ENCODE assay signal across 8 cellular contexts in genomic region chr19:58183822-58184215, GRCh38. TPM values are rescaled to one million over a fixed set of nuclear protein-coding genes. Genes with fewer than 3 reads are reported as not detected.
A peak's percentile ranks its signal among the peaks of the same experiment; 100 is the strongest.
DNase-seq lines count a peak whose midpoint lies in the region; ATAC-seq, FAIRE-seq and TF ChIP-seq lines count a peak whose summit lies in the region.

No MANE protein-coding gene starts in this region.

- H3K27ac Mint-ChIP-seq in activated T-cell treated with anti-CD3 and anti-CD28 coated beads, Interleukin-2, amount 50 U/mL, for 24 hours = peak overlapping the region; percentile 98
- H3K27ac Mint-ChIP-seq in activated T-helper 2 cell treated with anti-CD3 and anti-CD28 coated beads, Interferon-gamma antibody, Interleukin-2, Interleukin-4, amounts not matched to agents 10 μg/mL and 5 μg/mL and 100 μg/mL, durations not matched to agents 14 hours and 24 hours and 36 hours = peak overlapping the region; percentile 94

- H3K4me1 ChIP-seq in keratinocyte (ENCODE audit: control insufficient read depth, extremely low read depth, insufficient read depth, low read length) = peaks cover 10% of the 10 kb centered on the region
- H3K4me1 ChIP-seq in thymus (ENCODE audit: control insufficient read depth, insufficient read depth, low read length) = peaks cover 5% of the 10 kb centered on the region

- DNase-seq in activated T-cell treated with anti-CD3 and anti-CD28 coated beads, Interleukin-2, amount 50 U/mL, for 24 hours = no peak
- DNase-seq in activated T-cell treated with anti-CD3 and anti-CD28 coated beads for 4 hours (no peak), keratinocyte (ENCODE audit: low read depth, low spot score) (no peak), posterior vena cava (ENCODE audit: low spot score) (no peak)
- no peak for DNase-seq in activated T-helper 2 cell treated with anti-CD3 and anti-CD28 coated beads, Interferon-gamma antibody, Interleukin-2, Interleukin-4, amounts not matched to agents 10 μg/mL and 5 μg/mL and 100 μg/mL, durations not matched to agents 14 hours and 24 hours and 36 hours (ENCODE audit: low spot score)
- no peak for DNase-seq in activated CD4-positive, alpha-beta T cell treated with anti-CD3 and anti-CD28 coated beads, Interleukin-2, amount 50 U/mL, for 48 hours

- H4K20me1 ChIP-seq in keratinocyte (ENCODE audit: control insufficient read depth, extremely low read depth, insufficient read depth, low read length) = no peaks in the 10 kb centered on the region

- peaks cover 39% of the 10 kb centered on the region for H3K9me3 Mint-ChIP-seq in activated T-cell treated with anti-CD3 and anti-CD28 coated beads, Interleukin-2, amount 50 U/mL, for 24 hours
- peaks cover 50% of the 10 kb centered on the region for H3K9me3 Mint-ChIP-seq in activated T-helper 2 cell treated with anti-CD3 and anti-CD28 coated beads, Interferon-gamma antibody, Interleukin-2, Interleukin-4, amounts not matched to agents 10 μg/mL and 5 μg/mL and 100 μg/mL, durations not matched to agents 14 hours and 24 hours and 36 hours

- dilution Hi-C loops in keratinocyte (cut with MboI; ENCODE audit: extremely low pct_ligation_motif_present, low sequenced_read_pairs) = no loop called here

- peak overlapping the region; percentile 84 for H3K4me2 ChIP-seq in keratinocyte (ENCODE audit: control insufficient read depth, extremely low read depth, insufficient read depth, low read depth, low read length)

- peak; percentile 75 for FAIRE-seq in keratinocyte (lab: Jason Lieb, UNC)

- H3K9ac ChIP-seq in keratinocyte (ENCODE audit: control insufficient read depth, extremely low read depth, insufficient read depth, low read length) = peak overlapping the region; percentile 96

- H3K36me3 ChIP-seq in keratinocyte (ENCODE audit: control insufficient read depth in 2 of 2, extremely low read depth in 1 of 2, insufficient read depth in 2 of 2, low read length in 2 of 2) = peaks cover 20 to 28% of the 10 kb centered on the region in 2 experiments
- H3K36me3 ChIP-seq in thymus (ENCODE audit: control insufficient read depth, insufficient read depth) = peaks cover 32% of the 10 kb centered on the region

- WGBS in thymus = 34% methylated on average over 13 of the region's 13 CpGs

- peaks cover 32% of the 10 kb centered on the region for H3K9me3 ChIP-seq in keratinocyte (ENCODE audit: control insufficient read depth, low read depth, low read length)
- H3K9me3 ChIP-seq in thymus (ENCODE audit: control insufficient read depth) = peaks cover 38% of the 10 kb centered on the region

- no peak for TF ChIP-seq CTCF in keratinocyte (optimal IDR thresholded peaks at IDR 0.05 in 1 of 3, IDR thresholded peaks at IDR 0.05 in 1 of 3, conservative IDR thresholded peaks at IDR 0.05 in 1 of 3; ENCODE audit: extremely low read depth in 1 of 3, insufficient read depth in 2 of 3, low read length in 3 of 3)

- H3K79me2 ChIP-seq in keratinocyte (ENCODE audit: control insufficient read depth, insufficient read depth, low read length) = peaks cover 32% of the 10 kb centered on the region

- H2AFZ ChIP-seq in keratinocyte (ENCODE audit: control insufficient read depth, low read length) = peak overlapping the region; percentile 50

- H3K27me3 ChIP-seq in keratinocyte (ENCODE audit: control insufficient read depth, extremely low read depth, insufficient read depth, low read length) = no peaks in the 10 kb centered on the region
- H3K27me3 ChIP-seq in thymus (ENCODE audit: control insufficient read depth, insufficient read depth) = no peaks in the 10 kb centered on the region

- no peaks in the 10 kb centered on the region for H3K27me3 Mint-ChIP-seq in activated T-cell treated with anti-CD3 and anti-CD28 coated beads, Interleukin-2, amount 50 U/mL, for 24 hours
- no peaks in the 10 kb centered on the region for H3K27me3 Mint-ChIP-seq in activated T-helper 2 cell treated with anti-CD3 and anti-CD28 coated beads, Interferon-gamma antibody, Interleukin-2, Interleukin-4, amounts not matched to agents 10 μg/mL and 5 μg/mL and 100 μg/mL, durations not matched to agents 14 hours and 24 hours and 36 hours (ENCODE audit: low read depth)

- intact Hi-C loops in activated T-helper 2 cell treated with anti-CD3 and anti-CD28 coated beads, Interferon-gamma antibody, Interleukin-2, Interleukin-4, amounts not matched to agents 10 μg/mL and 5 μg/mL and 100 μg/mL, durations not matched to agents 14 hours and 24 hours and 36 hours (cut with micrococcal nuclease) = loop anchor here (1.0 to 5.0 kb wide), 5 partner anchors 44 to 223 kb away; partner anchors contain the start of genes ERVK3-1, RPS5, ZNF544 and ZNF584
- intact Hi-C loops in posterior vena cava (cut with DNase I) = loop anchor here in 1 of 2 donors (2.0 kb wide), 1 partner anchor 19 kb away; no protein-coding TSS in a partner anchor

- H3K27ac ChIP-seq in keratinocyte (ENCODE audit: control insufficient read depth, insufficient read depth, low read length) = peak overlapping the region; percentile 96
- H3K27ac ChIP-seq in thymus (ENCODE audit: low read depth) = peak overlapping the region; percentile 100

- no peaks in the 10 kb centered on the region for H3K9me1 ChIP-seq in keratinocyte (ENCODE audit: control insufficient read depth, extremely low read depth, insufficient read depth, low read length)

- H3K4me3 ChIP-seq in keratinocyte (ENCODE audit: control insufficient read depth in 2 of 3, extremely low read depth in 1 of 3, insufficient read depth in 2 of 3, low read depth in 1 of 3, low read length in 3 of 3) (peak overlapping the region; percentile 83 to 97 (median 86)), thymus (ENCODE audit: low read length) (peak overlapping the region; percentile 92)

- ATAC-seq in HG03175 (IDR thresholded peaks at IDR 0.05; ENCODE audit: unreplicated experiment) = no peak

- H3K4me3 Mint-ChIP-seq in activated T-cell treated with anti-CD3 and anti-CD28 coated beads, Interleukin-2, amount 50 U/mL, for 24 hours = peak overlapping the region; percentile 88
- H3K4me3 Mint-ChIP-seq in activated T-helper 2 cell treated with anti-CD3 and anti-CD28 coated beads, Interferon-gamma antibody, Interleukin-2, Interleukin-4, amounts not matched to agents 10 μg/mL and 5 μg/mL and 100 μg/mL, durations not matched to agents 14 hours and 24 hours and 36 hours (ENCODE audit: low read depth) = peak overlapping the region; percentile 89

- H3K36me3 Mint-ChIP-seq in activated T-cell treated with anti-CD3 and anti-CD28 coated beads, Interleukin-2, amount 50 U/mL, for 24 hours (ENCODE audit: low read depth) = peaks cover 90% of the 10 kb centered on the region
- peaks cover 65% of the 10 kb centered on the region for H3K36me3 Mint-ChIP-seq in activated T-helper 2 cell treated with anti-CD3 and anti-CD28 coated beads, Interferon-gamma antibody, Interleukin-2, Interleukin-4, amounts not matched to agents 10 μg/mL and 5 μg/mL and 100 μg/mL, durations not matched to agents 14 hours and 24 hours and 36 hours (ENCODE audit: low read depth)

- H3K4me1 Mint-ChIP-seq in activated T-cell treated with anti-CD3 and anti-CD28 coated beads, Interleukin-2, amount 50 U/mL, for 24 hours (ENCODE audit: low read depth) = peaks cover 25% of the 10 kb centered on the region
- H3K4me1 Mint-ChIP-seq in activated T-helper 2 cell treated with anti-CD3 and anti-CD28 coated beads, Interferon-gamma antibody, Interleukin-2, Interleukin-4, amounts not matched to agents 10 μg/mL and 5 μg/mL and 100 μg/mL, durations not matched to agents 14 hours and 24 hours and 36 hours (ENCODE audit: low read depth) = peaks cover 8% of the 10 kb centered on the region

RNA-seq across cellular contexts. Expression of gene ZNF274, which starts 1.0 kb away (rescaled TPM):
- total RNA-seq in activated T-helper 2 cell treated with anti-CD3 and anti-CD28 coated beads, Interferon-gamma antibody, Interleukin-2, Interleukin-4, amounts not matched to agents 10 μg/mL and 5 μg/mL and 100 μg/mL, durations not matched to agents 14 hours and 24 hours and 36 hours = 18.4 and 19.9 TPM in 2 replicates
- polyA plus RNA-seq in keratinocyte (25.0 to 31.2 TPM (median 25.9 TPM) in 3 replicates), thymus (33.2 TPM)
- 15.5 TPM for polyA plus RNA-seq in keratinocyte (2011; ENCODE audit: low read depth)
- 20.6 and 24.4 TPM in 2 replicates for polyA plus RNA-seq in keratinocyte (2011; cell fraction: cytosol; rRNA removed)
- 64.5 and 72.5 TPM in 2 replicates for polyA plus RNA-seq in keratinocyte (2011; cell fraction: nucleus; rRNA removed)
- polyA plus RNA-seq in keratinocyte (2012; ENCODE audit: low replicate concordance) = 21.4 and 27.5 TPM in 2 replicates
- polyA minus RNA-seq in keratinocyte = 31.8 to 42.3 TPM (median 37.5 TPM) in 3 replicates
- 48.9 TPM for polyA minus RNA-seq in keratinocyte (2011; cell fraction: cytosol; rRNA and poly(A)+ RNA removed)
- polyA minus RNA-seq in keratinocyte (2011; cell fraction: nucleus; rRNA and poly(A)+ RNA removed) = 45.3 and 50.9 TPM in 2 replicates
- 10 to 100 TPM; 15.2 to 15.9 TPM for total RNA-seq in posterior vena cava

RNA-seq across cellular contexts. Expression of gene ZNF329, which starts 33.2 kb away (rescaled TPM):
- 2.0 and 2.1 TPM in 2 replicates for total RNA-seq in activated T-helper 2 cell treated with anti-CD3 and anti-CD28 coated beads, Interferon-gamma antibody, Interleukin-2, Interleukin-4, amounts not matched to agents 10 μg/mL and 5 μg/mL and 100 μg/mL, durations not matched to agents 14 hours and 24 hours and 36 hours
- polyA plus RNA-seq in keratinocyte (6.9 to 8.5 TPM (median 8.4 TPM) in 3 replicates), thymus (9.3 TPM)
- 6.3 TPM for polyA plus RNA-seq in keratinocyte (2011; ENCODE audit: low read depth)
- polyA plus RNA-seq in keratinocyte (2011; cell fraction: cytosol; rRNA removed) = 6.0 and 9.9 TPM in 2 replicates
- 10.7 and 11.2 TPM in 2 replicates for polyA plus RNA-seq in keratinocyte (2011; cell fraction: nucleus; rRNA removed)
- 6.3 and 7.4 TPM in 2 replicates for polyA plus RNA-seq in keratinocyte (2012; ENCODE audit: low replicate concordance)
- 6.8 to 13.6 TPM (median 11.8 TPM) in 3 replicates for polyA minus RNA-seq in keratinocyte
- 7.9 TPM for polyA minus RNA-seq in keratinocyte (2011; cell fraction: cytosol; rRNA and poly(A)+ RNA removed)
- 6.1 and 11.9 TPM in 2 replicates for polyA minus RNA-seq in keratinocyte (2011; cell fraction: nucleus; rRNA and poly(A)+ RNA removed)
- total RNA-seq in posterior vena cava = 1 to 10 TPM; 6.1 to 8.9 TPM

RNA-seq across cellular contexts. Expression of gene ZNF544, which starts 44.9 kb away (rescaled TPM):
- 42.0 and 49.1 TPM in 2 replicates for total RNA-seq in activated T-helper 2 cell treated with anti-CD3 and anti-CD28 coated beads, Interferon-gamma antibody, Interleukin-2, Interleukin-4, amounts not matched to agents 10 μg/mL and 5 μg/mL and 100 μg/mL, durations not matched to agents 14 hours and 24 hours and 36 hours
- polyA plus RNA-seq in keratinocyte (28.2 to 38.4 TPM (median 30.9 TPM) in 3 replicates), thymus (28.0 TPM)
- 17.9 TPM for polyA plus RNA-seq in keratinocyte (2011; ENCODE audit: low read depth)
- 22.7 and 28.8 TPM in 2 replicates for polyA plus RNA-seq in keratinocyte (2011; cell fraction: cytosol; rRNA removed)
- polyA plus RNA-seq in keratinocyte (2011; cell fraction: nucleus; rRNA removed) = 31.1 and 31.8 TPM in 2 replicates
- 21.6 and 25.3 TPM in 2 replicates for polyA plus RNA-seq in keratinocyte (2012; ENCODE audit: low replicate concordance)
- polyA minus RNA-seq in keratinocyte = 40.5 to 59.5 TPM (median 50.0 TPM) in 3 replicates
- polyA minus RNA-seq in keratinocyte (2011; cell fraction: cytosol; rRNA and poly(A)+ RNA removed) = 31.3 TPM
- polyA minus RNA-seq in keratinocyte (2011; cell fraction: nucleus; rRNA and poly(A)+ RNA removed) = 28.2 and 40.9 TPM in 2 replicates
- 10 to 100 TPM; 12.2 to 15.8 TPM for total RNA-seq in posterior vena cava
